In genomic region chr12:65152012-65152411, GRCh38 we compare ENCODE assay signal across 18 cellular contexts. TPM values are rescaled to one million over a fixed set of nuclear protein-coding genes. Genes with fewer than 3 reads are reported as not detected.
"Had no signal": no experiment of that assay in that cellular context is flagged by ENCODE, and none has a peak within 500 bp of the region (broad histone marks: within the 10 kb centered on the region; RNA-seq: fewer than 3 reads in every experiment).

No MANE protein-coding gene starts in this region.

- DNase-seq: activated CD4-positive, alpha-beta memory T cell treated with anti-CD3 and anti-CD28 coated beads, Interleukin-2, amount 10 ng/mL, durations not matched to agents 7 days and 5 days; activated naive CD8-positive, alpha-beta T cell treated with anti-CD3 and anti-CD28 coated beads, Interleukin-2, amount 50 U/mL, for 24 hours; activated T-cell treated with anti-CD3 and anti-CD28 coated beads, Interleukin-2, amount 50 U/mL, for 48 hours; caudate nucleus; effector CD4-positive, alpha-beta T cell; left cardiac atrium; lower lobe of right lung; natural killer cell; posterior cingulate gyrus; small intestine; T-cell; T1000; tibial artery had no signal

- FAIRE-seq: astrocyte, endothelial cell of umbilical vein, small intestine had no signal

- H3K9me3 Mint-ChIP-seq: activated naive CD8-positive, alpha-beta T cell treated with anti-CD3 and anti-CD28 coated beads, Interleukin-2, amount 50 U/mL, for 24 hours; natural killer cell; T-cell had no signal

- H3K27ac ChIP-seq: coronary artery, gastroesophageal sphincter, lower lobe of right lung, right atrium auricular region, tibial artery had no signal

- H3K36me3 ChIP-seq: gastroesophageal sphincter, lower lobe of right lung, right atrium auricular region, tibial artery had no signal

- H3K4me1 ChIP-seq: gastroesophageal sphincter, lower lobe of right lung, right atrium auricular region, tibial artery had no signal

- H3K27me3 ChIP-seq: gastroesophageal sphincter, right atrium auricular region had no signal

- H3K9me3 ChIP-seq: gastroesophageal sphincter, lower lobe of right lung, right atrium auricular region, tibial artery had no signal

- H3K4me3 Mint-ChIP-seq: activated CD4-positive, alpha-beta memory T cell treated with anti-CD3 and anti-CD28 coated beads, Interleukin-2, amount 10 ng/mL, durations not matched to agents 7 days and 5 days; activated naive CD8-positive, alpha-beta T cell treated with anti-CD3 and anti-CD28 coated beads, Interleukin-2, amount 50 U/mL, for 24 hours; natural killer cell; T-cell had no signal

- H3K36me3 Mint-ChIP-seq: natural killer cell, T-cell had no signal

- H3K4me3 ChIP-seq: coronary artery, gastroesophageal sphincter, lower lobe of right lung, right atrium auricular region, tibial artery had no signal

- ATAC-seq: activated naive CD8-positive, alpha-beta T cell treated with anti-CD3 and anti-CD28 coated beads, Interleukin-2, amount 50 U/mL, for 24 hours; gastroesophageal sphincter; left cardiac atrium; lower lobe of right lung; natural killer cell; T-cell had no signal

- H3K27ac Mint-ChIP-seq: activated CD4-positive, alpha-beta memory T cell treated with anti-CD3 and anti-CD28 coated beads, Interleukin-2, amount 10 ng/mL, durations not matched to agents 7 days and 5 days; activated naive CD8-positive, alpha-beta T cell treated with anti-CD3 and anti-CD28 coated beads, Interleukin-2, amount 50 U/mL, for 24 hours; natural killer cell; T-cell had no signal

RNA-seq across cellular contexts. Expression of gene WIF1, which starts 30.9 kb away (rescaled TPM):
- total RNA-seq: activated CD4-positive, alpha-beta memory T cell treated with anti-CD3 and anti-CD28 coated beads, Interleukin-2, amount 10 ng/mL, durations not matched to agents 7 days and 5 days; astrocyte; endothelial cell of umbilical vein; natural killer cell; T-cell had no signal
- polyA plus RNA-seq: endothelial cell of umbilical vein had no signal
